ENCODE assay signal across 10 cellular contexts in genomic region chr1:232260861-232261260, GRCh38.
"Had no signal": no experiment of that assay in that cellular context is flagged by ENCODE, and none has a peak within 500 bp of the region (broad histone marks: within the 10 kb centered on the region; RNA-seq: fewer than 3 reads in every experiment).

No MANE protein-coding gene starts in this region.

- DNase-seq: activated CD4-positive, alpha-beta memory T cell treated with anti-CD3 and anti-CD28 coated beads, Interleukin-2, amount 10 ng/mL, durations not matched to agents 7 days and 5 days; activated CD4-positive, alpha-beta T cell treated with anti-CD3 and anti-CD28 coated beads for 36 hours; activated naive CD4-positive, alpha-beta T cell; effector CD4-positive, alpha-beta T cell; kidney; stimulated activated CD4-positive, alpha-beta T cell treated with anti-CD3 and anti-CD28 coated beads, Interleukin-4, amount 100 ng/mL, for 1 hour; stimulated activated CD8-positive, alpha-beta memory T cell treated with anti-CD3 and anti-CD28 coated beads, Interleukin-4, amount 100 ng/mL, for 48 hours; stimulated activated naive CD8-positive, alpha-beta T cell treated with anti-CD3 and anti-CD28 coated beads, Interleukin-15, Interleukin-2, amounts not matched to agents 100 U/mL and 50 U/mL, for 24 hours; T-helper 9 cell; WERI-Rb-1 had no signal

- ATAC-seq: stimulated activated naive CD8-positive, alpha-beta T cell treated with anti-CD3 and anti-CD28 coated beads, Interleukin-15, Interleukin-2, amounts not matched to agents 100 U/mL and 50 U/mL, for 24 hours had no signal

- H3K27ac ChIP-seq: WERI-Rb-1 had no signal
